12 cellular contexts compared by ENCODE assay signal in genomic region chr16:66908762-66909559, GRCh38. TPM values are rescaled to one million over a fixed set of nuclear protein-coding genes. Genes with fewer than 3 reads are reported as not detected.
DNase-seq lines count a peak whose midpoint lies in the region; ATAC-seq, FAIRE-seq and TF ChIP-seq lines count a peak whose summit lies in the region.
"Had no signal": no experiment of that assay in that cellular context is flagged by ENCODE, and none has a peak within 500 bp of the region (broad histone marks: within the 10 kb centered on the region; RNA-seq: fewer than 3 reads in every experiment).

No MANE protein-coding gene starts in this region.

- H2AFZ ChIP-seq in HepG2 (ENCODE audit: low read length) = no peak overlapping the region

- TF ChIP-seq POLR2A in HepG2 (IDR thresholded peaks at IDR 0.05; ENCODE audit: insufficient read depth in 1 of 2, low read depth in 2 of 2, low read length in 2 of 2) = no peak
- TF ChIP-seq POLR2A in esophagus squamous epithelium (IDR thresholded peaks at IDR 0.05) = no peak

- H3K9ac ChIP-seq in HepG2 (ENCODE audit: insufficient read depth, low read depth, low read length) = no peak overlapping the region
- H3K9ac ChIP-seq: BLaER1 had no signal

- H3K9me3 ChIP-seq in HepG2 (ENCODE audit: low read length) (no peaks in the 10 kb centered on the region), T-helper 17 cell (ENCODE audit: control insufficient read depth, low read length, poor library complexity, severe bottlenecking) (no peaks in the 10 kb centered on the region), esophagus squamous epithelium (no peaks in the 10 kb centered on the region)
- H3K9me3 ChIP-seq: BLaER1 had no signal

- H3K4me3 ChIP-seq in HepG2 (replicated peaks in 1 of 3; ENCODE audit: insufficient read depth in 1 of 3, low read depth in 2 of 3, low read length in 3 of 3) (no peak overlapping the region), esophagus squamous epithelium (no peak overlapping the region)
- H3K4me3 ChIP-seq: BLaER1 had no signal

- peaks cover 12% of the 10 kb centered on the region for H3K4me1 Mint-ChIP-seq in activated CD4-positive, alpha-beta T cell treated with anti-CD3 and anti-CD28 coated beads, Interleukin-2, amount 10 ng/mL, durations not matched to agents 7 days and 5 days
- peaks cover 9% of the 10 kb centered on the region for H3K4me1 Mint-ChIP-seq in activated CD4-positive, alpha-beta T cell treated with anti-CD3 and anti-CD28 coated beads, Interleukin-2, amount 10 ng/mL, durations not matched to agents 24 days and 14 days
- peaks cover 9% of the 10 kb centered on the region for H3K4me1 Mint-ChIP-seq in activated T-helper 17 cell treated with anti-CD3 and anti-CD28 coated beads, Interleukin-2, amount 50 U/mL, for 72 hours
- peaks cover 8% of the 10 kb centered on the region for H3K4me1 Mint-ChIP-seq in T-helper 17 cell

- H3K27ac Mint-ChIP-seq in activated CD4-positive, alpha-beta T cell treated with anti-CD3 and anti-CD28 coated beads, Interleukin-2, amount 10 ng/mL, durations not matched to agents 7 days and 5 days = peak overlapping the region; percentile 38
- H3K27ac Mint-ChIP-seq in activated CD4-positive, alpha-beta T cell treated with anti-CD3 and anti-CD28 coated beads, Interleukin-2, amount 10 ng/mL, durations not matched to agents 24 days and 14 days = no peak overlapping the region
- peak overlapping the region; percentile 74 for H3K27ac Mint-ChIP-seq in activated T-helper 17 cell treated with anti-CD3 and anti-CD28 coated beads, Interleukin-2, amount 50 U/mL, for 72 hours
- H3K27ac Mint-ChIP-seq in T-helper 17 cell = no peak overlapping the region

- CTCF ChIA-PET in activated CD4-positive, alpha-beta T cell treated with anti-CD3 and anti-CD28 coated beads, Interleukin-2, amount 10 ng/mL, durations not matched to agents 7 days and 5 days (lab: Charles Lee) = interaction anchor here (1.3 to 6.4 kb wide), 5 partner anchors 10 to 20 kb away, joined by 3 to 51 read pairs (median 12); no protein-coding TSS in a partner anchor
- CTCF ChIA-PET in HepG2 (lab: Yijun Ruan, JAX; ENCODE audit: low intra/inter-chr PET ratio, low total read pairs) = interaction anchor here (1.7 kb wide), 1 partner anchor 14 kb away, joined by 10 read pairs; no protein-coding TSS in a partner anchor

- H3K27ac ChIP-seq in HepG2 (ENCODE audit: extremely low read length, insufficient read depth, low read length) (no peak overlapping the region), esophagus squamous epithelium (no peak overlapping the region)
- H3K27ac ChIP-seq: 22Rv1, BLaER1, HL-60 had no signal

- no peak for ATAC-seq in activated T-helper 17 cell treated with anti-CD3 and anti-CD28 coated beads, Interleukin-2, amount 50 U/mL, for 72 hours (replicated peaks)
- ATAC-seq in HepG2 (no peak), T-helper 17 cell (no peak)

- H3K36me3 ChIP-seq in HepG2 (replicated peaks in 1 of 2; ENCODE audit: control insufficient read depth in 1 of 2, insufficient read depth in 2 of 2, low read length in 2 of 2) (no peaks in the 10 kb centered on the region), esophagus squamous epithelium (no peaks in the 10 kb centered on the region)
- H3K36me3 ChIP-seq: BLaER1 had no signal

- no peak for TF ChIP-seq CTCF in HepG2 (CRISPR knock-in tag; IDR thresholded peaks at IDR 0.05)
- TF ChIP-seq CTCF in esophagus squamous epithelium (IDR thresholded peaks at IDR 0.05) = no peak

- DNase-seq in activated CD4-positive, alpha-beta T cell treated with anti-CD3 and anti-CD28 coated beads, Interleukin-2, amount 10 ng/mL, durations not matched to agents 7 days and 5 days = no peak
- DNase-seq in activated CD4-positive, alpha-beta T cell treated with anti-CD3 and anti-CD28 coated beads, Interleukin-2, amount 10 ng/mL, durations not matched to agents 24 days and 14 days = no peak
- DNase-seq in HepG2 (ENCODE audit: low spot score) = no peak
- no peak for DNase-seq in T-helper 17 cell
- DNase-seq in esophagus squamous epithelium (lab: John Stamatoyannopoulos, UW) = no peak
- DNase-seq: AML-193, GF-D8 had no signal

- no peaks in the 10 kb centered on the region for H3K36me3 Mint-ChIP-seq in activated CD4-positive, alpha-beta T cell treated with anti-CD3 and anti-CD28 coated beads, Interleukin-2, amount 10 ng/mL, durations not matched to agents 7 days and 5 days (ENCODE audit: low read depth)
- H3K36me3 Mint-ChIP-seq in activated CD4-positive, alpha-beta T cell treated with anti-CD3 and anti-CD28 coated beads, Interleukin-2, amount 10 ng/mL, durations not matched to agents 24 days and 14 days (ENCODE audit: low read depth) = no peaks in the 10 kb centered on the region
- no peaks in the 10 kb centered on the region for H3K36me3 Mint-ChIP-seq in activated T-helper 17 cell treated with anti-CD3 and anti-CD28 coated beads, Interleukin-2, amount 50 U/mL, for 72 hours (ENCODE audit: low read depth)
- H3K36me3 Mint-ChIP-seq in T-helper 17 cell (ENCODE audit: low read depth) = no peaks in the 10 kb centered on the region

- 90% methylated on average over 11 of the region's 14 CpGs for WGBS in HepG2 (ENCODE audit: low lambda C conversion rate)
- 82 to 90% methylated on average over 4 to 7 of the region's 14 CpGs for WGBS in esophagus squamous epithelium, 2 donors

- no peak overlapping the region for H3K4me2 ChIP-seq in HepG2 (ENCODE audit: low read depth, low read length)

- H4K20me1 ChIP-seq in HepG2 (ENCODE audit: insufficient read depth, low read length) = no peaks in the 10 kb centered on the region
- H4K20me1 ChIP-seq: BLaER1 had no signal

- intact Hi-C loops in activated CD4-positive, alpha-beta T cell treated with anti-CD3 and anti-CD28 coated beads, Interleukin-2, amount 10 ng/mL, durations not matched to agents 24 days and 14 days (cut with micrococcal nuclease) = no loop called here
- intact Hi-C loops in HepG2 (cut with micrococcal nuclease; ENCODE audit: unreplicated experiment) = no loop called here
- intact Hi-C loops in esophagus squamous epithelium (cut with DNase I) = no loop called here

- H3K79me2 ChIP-seq in HepG2 (ENCODE audit: insufficient read depth, low read length) = no peaks in the 10 kb centered on the region

- POLR2A ChIA-PET in activated CD4-positive, alpha-beta T cell treated with anti-CD3 and anti-CD28 coated beads, Interleukin-2, amount 10 ng/mL, durations not matched to agents 7 days and 5 days (lab: Charles Lee) = no interaction called here
- POLR2A ChIA-PET in HepG2 (lab: Yijun Ruan, JAX) = interaction anchor here (1.4 to 2.2 kb wide), 6 partner anchors 8 to 29 kb away, joined by 3 to 15 read pairs (median 5); partner anchors contain the start of genes CDH16 and PDP2

- in situ Hi-C loops in HepG2 (cut with HindIII; ENCODE audit: extremely low pct_ligation_motif_present, low pct_unique_long_range_greater_than_20kb) = no loop called here

- no TSS peak for BruUV-seq in HepG2 (replicated peaks; lab: Mats Ljungman, UMichigan)

- TF ChIP-seq RAD21 in HepG2 (CRISPR knock-in tag; IDR thresholded peaks at IDR 0.05) = no peak

- FAIRE-seq in HepG2 (lab: Jason Lieb, UNC) = no peak

- TF ChIP-seq EP300 in HepG2 (IDR thresholded peaks at IDR 0.05; ENCODE audit: low read depth in 2 of 2, low read length in 2 of 2) = no peak
- TF ChIP-seq EP300 in HepG2 (CRISPR knock-in tag; IDR thresholded peaks at IDR 0.05; ENCODE audit: borderline replicate concordance) = no peak

- H3K4me1 ChIP-seq in HepG2 (ENCODE audit: insufficient read depth, low read length) (peaks cover 56% of the 10 kb centered on the region), esophagus squamous epithelium (peaks cover 15 to 73% (median 29%) of the 10 kb centered on the region in 3 donors)

- H3K4me3 Mint-ChIP-seq in activated CD4-positive, alpha-beta T cell treated with anti-CD3 and anti-CD28 coated beads, Interleukin-2, amount 10 ng/mL, durations not matched to agents 7 days and 5 days = no peak overlapping the region
- no peak overlapping the region for H3K4me3 Mint-ChIP-seq in activated CD4-positive, alpha-beta T cell treated with anti-CD3 and anti-CD28 coated beads, Interleukin-2, amount 10 ng/mL, durations not matched to agents 24 days and 14 days
- H3K4me3 Mint-ChIP-seq in activated T-helper 17 cell treated with anti-CD3 and anti-CD28 coated beads, Interleukin-2, amount 50 U/mL, for 72 hours = no peak overlapping the region
- H3K4me3 Mint-ChIP-seq in T-helper 17 cell = no peak overlapping the region

- H3K27me3 ChIP-seq in HepG2 (ENCODE audit: control insufficient read depth in 1 of 2, insufficient read depth in 2 of 2, low read length in 2 of 2) (no peaks in the 10 kb centered on the region; a peak in 1 of 5 replicates), esophagus squamous epithelium (no peaks in the 10 kb centered on the region)
- H3K27me3 ChIP-seq: BLaER1 had no signal

- peaks cover 2% of the 10 kb centered on the region for H3K27me3 Mint-ChIP-seq in activated CD4-positive, alpha-beta T cell treated with anti-CD3 and anti-CD28 coated beads, Interleukin-2, amount 10 ng/mL, durations not matched to agents 7 days and 5 days
- no peaks in the 10 kb centered on the region for H3K27me3 Mint-ChIP-seq in activated CD4-positive, alpha-beta T cell treated with anti-CD3 and anti-CD28 coated beads, Interleukin-2, amount 10 ng/mL, durations not matched to agents 24 days and 14 days
- H3K27me3 Mint-ChIP-seq in activated T-helper 17 cell treated with anti-CD3 and anti-CD28 coated beads, Interleukin-2, amount 50 U/mL, for 72 hours = no peaks in the 10 kb centered on the region
- H3K27me3 Mint-ChIP-seq in T-helper 17 cell = peaks cover 4% of the 10 kb centered on the region

- no peaks in the 10 kb centered on the region for H3K9me3 Mint-ChIP-seq in activated CD4-positive, alpha-beta T cell treated with anti-CD3 and anti-CD28 coated beads, Interleukin-2, amount 10 ng/mL, durations not matched to agents 7 days and 5 days
- H3K9me3 Mint-ChIP-seq in activated CD4-positive, alpha-beta T cell treated with anti-CD3 and anti-CD28 coated beads, Interleukin-2, amount 10 ng/mL, durations not matched to agents 24 days and 14 days = no peaks in the 10 kb centered on the region
- H3K9me3 Mint-ChIP-seq in activated T-helper 17 cell treated with anti-CD3 and anti-CD28 coated beads, Interleukin-2, amount 50 U/mL, for 72 hours = no peaks in the 10 kb centered on the region

RNA-seq across cellular contexts. Expression of gene CDH16, which starts 9.7 kb away (rescaled TPM):
- total RNA-seq in activated CD4-positive, alpha-beta T cell treated with anti-CD3 and anti-CD28 coated beads, Interleukin-2, amount 10 ng/mL, durations not matched to agents 7 days and 5 days = not detected
- total RNA-seq in activated CD4-positive, alpha-beta T cell treated with anti-CD3 and anti-CD28 coated beads, Interleukin-2, amount 10 ng/mL, durations not matched to agents 24 days and 14 days = not detected in 2 replicates
- total RNA-seq in activated T-helper 17 cell treated with anti-CD3 and anti-CD28 coated beads, Interleukin-2, amount 50 U/mL, for 72 hours = not detected
- total RNA-seq in HepG2 (2016; rRNA removed; fragmentation: Illumina TruSeq; extraction: Trizol) (3.2 and 3.9 TPM in 2 replicates), T-helper 17 cell (not detected), esophagus squamous epithelium (1 to 10 TPM; 1.9 to 6.3 (median 4.1) TPM)
- 0.30 and 0.53 TPM in 2 replicates for total RNA-seq in HepG2 (2016; cell fraction: cytosol; rRNA removed; fragmentation: Illumina TruSeq; extraction: Trizol; ENCODE audit: low read depth)
- 1.7 and 4.2 TPM in 2 replicates for total RNA-seq in HepG2 (2016; cell fraction: insoluble cytoplasmic fraction; rRNA removed; fragmentation: Illumina TruSeq; extraction: Trizol)
- 0.96 and 1.3 TPM in 2 replicates for total RNA-seq in HepG2 (2016; cell fraction: membrane; rRNA removed; fragmentation: Illumina TruSeq; extraction: Trizol)
- 3.7 and 4.8 TPM in 2 replicates for total RNA-seq in HepG2 (2016; cell fraction: nucleus; rRNA removed; fragmentation: Illumina TruSeq; extraction: Trizol)
- 2.7 and 5.3 TPM in 2 replicates for polyA plus RNA-seq in HepG2 (2011; rRNA removed)
- 2.4 and 2.7 TPM in 2 replicates for polyA plus RNA-seq in HepG2 (2011; cell fraction: cytosol; rRNA removed)
- 16.0 and 18.1 TPM in 2 replicates for polyA plus RNA-seq in HepG2 (2011; cell fraction: nucleus; rRNA removed)
- polyA plus RNA-seq in HepG2 (2012) = 4.3 and 7.8 TPM in 2 replicates
- 0.38 and 0.63 TPM in 2 replicates for polyA plus RNA-seq in HepG2 (2016; cell fraction: cytosol; fragmentation: Illumina TruSeq; extraction: Trizol; ENCODE audit: low read depth)
- polyA plus RNA-seq in HepG2 (2016; cell fraction: insoluble cytoplasmic fraction; fragmentation: Illumina TruSeq; extraction: Trizol; ENCODE audit: low read depth) = 1.7 and 2.0 TPM in 2 replicates
- 1.2 TPM in 2 replicates for polyA plus RNA-seq in HepG2 (2016; cell fraction: membrane; fragmentation: Illumina TruSeq; extraction: Trizol; ENCODE audit: low read depth)
- 7.5 and 8.9 TPM in 2 replicates for polyA plus RNA-seq in HepG2 (2016; cell fraction: nucleus; fragmentation: Illumina TruSeq; extraction: Trizol; ENCODE audit: insufficient read depth, low read depth)
- polyA minus RNA-seq in HepG2 (2011; rRNA and poly(A)+ RNA removed; ENCODE audit: low replicate concordance) = 0.23 and 7.1 TPM in 2 replicates
- 1.1 and 2.2 TPM in 2 replicates for polyA minus RNA-seq in HepG2 (2011; cell fraction: cytosol; rRNA and poly(A)+ RNA removed)
- polyA minus RNA-seq in HepG2 (2011; cell fraction: nucleus; rRNA and poly(A)+ RNA removed) = 2.7 and 3.3 TPM in 2 replicates
- total RNA-seq: H4 had no signal

RNA-seq across cellular contexts. Expression of gene RRAD, which starts 16.4 kb away (rescaled TPM):
- under 1 TPM; 0.20 to 0.23 TPM for total RNA-seq in activated CD4-positive, alpha-beta T cell treated with anti-CD3 and anti-CD28 coated beads, Interleukin-2, amount 10 ng/mL, durations not matched to agents 7 days and 5 days
- 1.3 TPM in 2 replicates for total RNA-seq in activated CD4-positive, alpha-beta T cell treated with anti-CD3 and anti-CD28 coated beads, Interleukin-2, amount 10 ng/mL, durations not matched to agents 24 days and 14 days
- 1 to 10 TPM; 2.1 to 6.5 TPM for total RNA-seq in activated T-helper 17 cell treated with anti-CD3 and anti-CD28 coated beads, Interleukin-2, amount 50 U/mL, for 72 hours
- 0.80 and 1.0 TPM in 2 replicates for total RNA-seq in HepG2 (2016; rRNA removed; fragmentation: Illumina TruSeq; extraction: Trizol)
- not detected in 2 replicates for total RNA-seq in HepG2 (2016; cell fraction: cytosol; rRNA removed; fragmentation: Illumina TruSeq; extraction: Trizol; ENCODE audit: low read depth)
- total RNA-seq in HepG2 (2016; cell fraction: insoluble cytoplasmic fraction; rRNA removed; fragmentation: Illumina TruSeq; extraction: Trizol) = 0.49 and 1.3 TPM in 2 replicates
- total RNA-seq in HepG2 (2016; cell fraction: membrane; rRNA removed; fragmentation: Illumina TruSeq; extraction: Trizol) = 0.21 and 0.34 TPM in 2 replicates
- total RNA-seq in HepG2 (2016; cell fraction: nucleus; rRNA removed; fragmentation: Illumina TruSeq; extraction: Trizol) = 0.68 and 0.75 TPM in 2 replicates
- 1.1 TPM in 2 replicates for polyA plus RNA-seq in HepG2 (2011; rRNA removed)
- 0.95 and 1.5 TPM in 2 replicates for polyA plus RNA-seq in HepG2 (2011; cell fraction: cytosol; rRNA removed)
- polyA plus RNA-seq in HepG2 (2011; cell fraction: nucleus; rRNA removed) = 2.5 and 3.2 TPM in 2 replicates
- 0.30 and 0.93 TPM in 2 replicates for polyA plus RNA-seq in HepG2 (2012)
- 0.19 and 0.25 TPM in 2 replicates for polyA plus RNA-seq in HepG2 (2016; cell fraction: cytosol; fragmentation: Illumina TruSeq; extraction: Trizol; ENCODE audit: low read depth)
- polyA plus RNA-seq in HepG2 (2016; cell fraction: insoluble cytoplasmic fraction; fragmentation: Illumina TruSeq; extraction: Trizol; ENCODE audit: low read depth) = 0.72 and 1.1 TPM in 2 replicates
- polyA plus RNA-seq in HepG2 (2016; cell fraction: membrane; fragmentation: Illumina TruSeq; extraction: Trizol; ENCODE audit: low read depth) = 0.26 and 0.29 TPM in 2 replicates
- polyA plus RNA-seq in HepG2 (2016; cell fraction: nucleus; fragmentation: Illumina TruSeq; extraction: Trizol; ENCODE audit: insufficient read depth, low read depth) = 1.2 and 1.5 TPM in 2 replicates
- 0.16 and 1.7 TPM in 2 replicates for polyA minus RNA-seq in HepG2 (2011; rRNA and poly(A)+ RNA removed; ENCODE audit: low replicate concordance)
- polyA minus RNA-seq in HepG2 (2011; cell fraction: cytosol; rRNA and poly(A)+ RNA removed) = 1.1 TPM in 1 of 2 replicates, not detected in the other
- polyA minus RNA-seq in HepG2 (2011; cell fraction: nucleus; rRNA and poly(A)+ RNA removed) = 0.37 and 0.90 TPM in 2 replicates
- under 1 TPM; 0.52 to 0.67 TPM for total RNA-seq in T-helper 17 cell
- total RNA-seq in esophagus squamous epithelium = 100 to 1,000 TPM in 2 of 4 donors, 10 to 100 TPM in 2; 68.7 to 208 (median 129) TPM
- total RNA-seq: H4 had no signal

RNA-seq across cellular contexts. Expression of gene CIAO2B, which starts 25.2 kb away (rescaled TPM):
- 100 to 1,000 TPM in 1 of 2 experiments, 10 to 100 TPM in 1; 95.2 to 112 TPM for total RNA-seq in activated CD4-positive, alpha-beta T cell treated with anti-CD3 and anti-CD28 coated beads, Interleukin-2, amount 10 ng/mL, durations not matched to agents 7 days and 5 days
- total RNA-seq in activated CD4-positive, alpha-beta T cell treated with anti-CD3 and anti-CD28 coated beads, Interleukin-2, amount 10 ng/mL, durations not matched to agents 24 days and 14 days = 170 and 176 TPM in 2 replicates
- 100 to 1,000 TPM; 153 to 167 TPM for total RNA-seq in activated T-helper 17 cell treated with anti-CD3 and anti-CD28 coated beads, Interleukin-2, amount 50 U/mL, for 72 hours
- total RNA-seq in HepG2 (2016; rRNA removed; fragmentation: Illumina TruSeq; extraction: Trizol) = 157 and 174 TPM in 2 replicates
- 112 and 125 TPM in 2 replicates for total RNA-seq in HepG2 (2016; cell fraction: cytosol; rRNA removed; fragmentation: Illumina TruSeq; extraction: Trizol; ENCODE audit: low read depth)
- total RNA-seq in HepG2 (2016; cell fraction: insoluble cytoplasmic fraction; rRNA removed; fragmentation: Illumina TruSeq; extraction: Trizol) = 157 and 172 TPM in 2 replicates
- total RNA-seq in HepG2 (2016; cell fraction: membrane; rRNA removed; fragmentation: Illumina TruSeq; extraction: Trizol) = 121 and 136 TPM in 2 replicates
- total RNA-seq in HepG2 (2016; cell fraction: nucleus; rRNA removed; fragmentation: Illumina TruSeq; extraction: Trizol) = 52.6 and 58.0 TPM in 2 replicates
- polyA plus RNA-seq in HepG2 (2011; rRNA removed) = 293 and 323 TPM in 2 replicates
- polyA plus RNA-seq in HepG2 (2011; cell fraction: cytosol; rRNA removed) = 297 and 385 TPM in 2 replicates
- polyA plus RNA-seq in HepG2 (2011; cell fraction: nucleus; rRNA removed) = 155 and 174 TPM in 2 replicates
- polyA plus RNA-seq in HepG2 (2012) = 123 and 148 TPM in 2 replicates
- polyA plus RNA-seq in HepG2 (2016; cell fraction: cytosol; fragmentation: Illumina TruSeq; extraction: Trizol; ENCODE audit: low read depth) = 115 and 148 TPM in 2 replicates
- polyA plus RNA-seq in HepG2 (2016; cell fraction: insoluble cytoplasmic fraction; fragmentation: Illumina TruSeq; extraction: Trizol; ENCODE audit: low read depth) = 172 and 184 TPM in 2 replicates
- polyA plus RNA-seq in HepG2 (2016; cell fraction: membrane; fragmentation: Illumina TruSeq; extraction: Trizol; ENCODE audit: low read depth) = 126 and 141 TPM in 2 replicates
- 111 and 112 TPM in 2 replicates for polyA plus RNA-seq in HepG2 (2016; cell fraction: nucleus; fragmentation: Illumina TruSeq; extraction: Trizol; ENCODE audit: insufficient read depth, low read depth)
- polyA minus RNA-seq in HepG2 (2011; rRNA and poly(A)+ RNA removed; ENCODE audit: low replicate concordance) = 172 and 255 TPM in 2 replicates
- polyA minus RNA-seq in HepG2 (2011; cell fraction: cytosol; rRNA and poly(A)+ RNA removed) = 61.5 and 83.0 TPM in 2 replicates
- polyA minus RNA-seq in HepG2 (2011; cell fraction: nucleus; rRNA and poly(A)+ RNA removed) = 19.1 and 27.6 TPM in 2 replicates
- total RNA-seq in T-helper 17 cell = 10 to 100 TPM; 50.3 to 51.0 TPM
- 100 to 1,000 TPM; 112 to 153 (median 126) TPM for total RNA-seq in esophagus squamous epithelium

RNA-seq across cellular contexts. Expression of gene CES2, which starts 26.4 kb away (rescaled TPM):
- 10 to 100 TPM; 31.5 to 34.9 TPM for total RNA-seq in activated CD4-positive, alpha-beta T cell treated with anti-CD3 and anti-CD28 coated beads, Interleukin-2, amount 10 ng/mL, durations not matched to agents 7 days and 5 days
- 30.6 and 33.6 TPM in 2 replicates for total RNA-seq in activated CD4-positive, alpha-beta T cell treated with anti-CD3 and anti-CD28 coated beads, Interleukin-2, amount 10 ng/mL, durations not matched to agents 24 days and 14 days
- 10 to 100 TPM; 31.2 to 31.5 TPM for total RNA-seq in activated T-helper 17 cell treated with anti-CD3 and anti-CD28 coated beads, Interleukin-2, amount 50 U/mL, for 72 hours
- total RNA-seq in HepG2 (2016; rRNA removed; fragmentation: Illumina TruSeq; extraction: Trizol) (35.1 and 63.8 TPM in 2 replicates), T-helper 17 cell (10 to 100 TPM; 33.1 to 36.8 TPM), esophagus squamous epithelium (100 to 1,000 TPM; 120 to 250 (median 170) TPM)
- total RNA-seq in HepG2 (2016; cell fraction: cytosol; rRNA removed; fragmentation: Illumina TruSeq; extraction: Trizol; ENCODE audit: low read depth) = 12.7 and 15.0 TPM in 2 replicates
- total RNA-seq in HepG2 (2016; cell fraction: insoluble cytoplasmic fraction; rRNA removed; fragmentation: Illumina TruSeq; extraction: Trizol) = 29.8 and 64.2 TPM in 2 replicates
- 28.1 and 29.2 TPM in 2 replicates for total RNA-seq in HepG2 (2016; cell fraction: membrane; rRNA removed; fragmentation: Illumina TruSeq; extraction: Trizol)
- 66.6 and 67.9 TPM in 2 replicates for total RNA-seq in HepG2 (2016; cell fraction: nucleus; rRNA removed; fragmentation: Illumina TruSeq; extraction: Trizol)
- 50.6 and 69.7 TPM in 2 replicates for polyA plus RNA-seq in HepG2 (2011; rRNA removed)
- 53.6 and 111 TPM in 2 replicates for polyA plus RNA-seq in HepG2 (2011; cell fraction: cytosol; rRNA removed)
- polyA plus RNA-seq in HepG2 (2011; cell fraction: nucleus; rRNA removed) = 91.0 and 105 TPM in 2 replicates
- polyA plus RNA-seq in HepG2 (2012) = 35.0 and 38.8 TPM in 2 replicates
- polyA plus RNA-seq in HepG2 (2016; cell fraction: cytosol; fragmentation: Illumina TruSeq; extraction: Trizol; ENCODE audit: low read depth) = 8.2 and 8.4 TPM in 2 replicates
- 34.3 and 41.4 TPM in 2 replicates for polyA plus RNA-seq in HepG2 (2016; cell fraction: insoluble cytoplasmic fraction; fragmentation: Illumina TruSeq; extraction: Trizol; ENCODE audit: low read depth)
- 23.2 and 23.5 TPM in 2 replicates for polyA plus RNA-seq in HepG2 (2016; cell fraction: membrane; fragmentation: Illumina TruSeq; extraction: Trizol; ENCODE audit: low read depth)
- 90.2 and 93.4 TPM in 2 replicates for polyA plus RNA-seq in HepG2 (2016; cell fraction: nucleus; fragmentation: Illumina TruSeq; extraction: Trizol; ENCODE audit: insufficient read depth, low read depth)
- 57.1 and 105 TPM in 2 replicates for polyA minus RNA-seq in HepG2 (2011; rRNA and poly(A)+ RNA removed; ENCODE audit: low replicate concordance)
- polyA minus RNA-seq in HepG2 (2011; cell fraction: cytosol; rRNA and poly(A)+ RNA removed) = 38.1 and 44.7 TPM in 2 replicates
- 58.2 and 81.7 TPM in 2 replicates for polyA minus RNA-seq in HepG2 (2011; cell fraction: nucleus; rRNA and poly(A)+ RNA removed)

RNA-seq across cellular contexts. Expression of gene PDP2, which starts 28.6 kb away (rescaled TPM):
- 10 to 100 TPM; 20.8 to 21.4 TPM for total RNA-seq in activated CD4-positive, alpha-beta T cell treated with anti-CD3 and anti-CD28 coated beads, Interleukin-2, amount 10 ng/mL, durations not matched to agents 7 days and 5 days
- total RNA-seq in activated CD4-positive, alpha-beta T cell treated with anti-CD3 and anti-CD28 coated beads, Interleukin-2, amount 10 ng/mL, durations not matched to agents 24 days and 14 days = 48.0 and 51.8 TPM in 2 replicates
- 10 to 100 TPM; 33.5 to 76.6 TPM for total RNA-seq in activated T-helper 17 cell treated with anti-CD3 and anti-CD28 coated beads, Interleukin-2, amount 50 U/mL, for 72 hours
- total RNA-seq in HepG2 (2016; rRNA removed; fragmentation: Illumina TruSeq; extraction: Trizol) (15.8 and 38.2 TPM in 2 replicates), T-helper 17 cell (1 to 10 TPM; 5.8 to 8.9 TPM), esophagus squamous epithelium (10 to 100 TPM in 2 of 4 donors, 1 to 10 TPM in 2; 4.1 to 12.9 (median 9.4) TPM)
- 1.8 and 2.5 TPM in 2 replicates for total RNA-seq in HepG2 (2016; cell fraction: cytosol; rRNA removed; fragmentation: Illumina TruSeq; extraction: Trizol; ENCODE audit: low read depth)
- 16.2 and 31.7 TPM in 2 replicates for total RNA-seq in HepG2 (2016; cell fraction: insoluble cytoplasmic fraction; rRNA removed; fragmentation: Illumina TruSeq; extraction: Trizol)
- total RNA-seq in HepG2 (2016; cell fraction: membrane; rRNA removed; fragmentation: Illumina TruSeq; extraction: Trizol) = 8.4 and 10.1 TPM in 2 replicates
- total RNA-seq in HepG2 (2016; cell fraction: nucleus; rRNA removed; fragmentation: Illumina TruSeq; extraction: Trizol) = 17.0 and 17.2 TPM in 2 replicates
- polyA plus RNA-seq in HepG2 (2011; rRNA removed) = 12.2 and 12.8 TPM in 2 replicates
- polyA plus RNA-seq in HepG2 (2011; cell fraction: cytosol; rRNA removed) = 8.3 and 11.7 TPM in 2 replicates
- polyA plus RNA-seq in HepG2 (2011; cell fraction: nucleus; rRNA removed) = 10.2 and 12.4 TPM in 2 replicates
- polyA plus RNA-seq in HepG2 (2012) = 7.7 and 9.5 TPM in 2 replicates
- 0.66 and 1.1 TPM in 2 replicates for polyA plus RNA-seq in HepG2 (2016; cell fraction: cytosol; fragmentation: Illumina TruSeq; extraction: Trizol; ENCODE audit: low read depth)
- polyA plus RNA-seq in HepG2 (2016; cell fraction: insoluble cytoplasmic fraction; fragmentation: Illumina TruSeq; extraction: Trizol; ENCODE audit: low read depth) = 17.5 and 18.0 TPM in 2 replicates
- polyA plus RNA-seq in HepG2 (2016; cell fraction: membrane; fragmentation: Illumina TruSeq; extraction: Trizol; ENCODE audit: low read depth) = 2.9 and 3.2 TPM in 2 replicates
- 19.4 and 23.4 TPM in 2 replicates for polyA plus RNA-seq in HepG2 (2016; cell fraction: nucleus; fragmentation: Illumina TruSeq; extraction: Trizol; ENCODE audit: insufficient read depth, low read depth)
- polyA minus RNA-seq in HepG2 (2011; rRNA and poly(A)+ RNA removed; ENCODE audit: low replicate concordance) = 46.5 and 49.0 TPM in 2 replicates
- polyA minus RNA-seq in HepG2 (2011; cell fraction: cytosol; rRNA and poly(A)+ RNA removed) = 10.5 and 12.8 TPM in 2 replicates
- 10.0 and 15.5 TPM in 2 replicates for polyA minus RNA-seq in HepG2 (2011; cell fraction: nucleus; rRNA and poly(A)+ RNA removed)

Comparison
In these comparisons a context has a peak if more than half of its experiments do, and no peak if none do; other contexts are left out.
1. H3K27ac Mint-ChIP-seq: peak in activated CD4-positive, alpha-beta T cell treated with anti-CD3 and anti-CD28 coated beads, Interleukin-2, amount 10 ng/mL, durations not matched to agents 7 days and 5 days (single experiment) and activated T-helper 17 cell treated with anti-CD3 and anti-CD28 coated beads, Interleukin-2, amount 50 U/mL, for 72 hours (single experiment); none in activated CD4-positive, alpha-beta T cell treated with anti-CD3 and anti-CD28 coated beads, Interleukin-2, amount 10 ng/mL, durations not matched to agents 24 days and 14 days (single experiment) and T-helper 17 cell (single experiment).
2. RNA of gene RRAD, which starts 16.4 kb away (total RNA-seq): 68.7 to 208 TPM in esophagus squamous epithelium; 2.1 to 6.5 TPM in activated T-helper 17 cell treated with anti-CD3 and anti-CD28 coated beads, Interleukin-2, amount 50 U/mL, for 72 hours, 1.3 TPM in activated CD4-positive, alpha-beta T cell treated with anti-CD3 and anti-CD28 coated beads, Interleukin-2, amount 10 ng/mL, durations not matched to agents 24 days and 14 days, 0.21 to 1.3 TPM in HepG2, 0.52 to 0.67 TPM in T-helper 17 cell and 0.20 to 0.23 TPM in activated CD4-positive, alpha-beta T cell treated with anti-CD3 and anti-CD28 coated beads, Interleukin-2, amount 10 ng/mL, durations not matched to agents 7 days and 5 days; every median in the first group is over 4 times any median in the second.